In genomic region chr2:167264380-167264779, GRCh38 we compare ENCODE assay signal across 9 cellular contexts. TPM values are rescaled to one million over a fixed set of nuclear protein-coding genes. Genes with fewer than 3 reads are reported as not detected.
DNase-seq lines count a peak whose midpoint lies in the region; ATAC-seq and TF ChIP-seq lines count a peak whose summit lies in the region.
"Had no signal": no experiment of that assay in that cellular context is flagged by ENCODE, and none has a peak within 500 bp of the region (broad histone marks: within the 10 kb centered on the region; RNA-seq: fewer than 3 reads in every experiment).

No MANE protein-coding gene starts in this region.

- H3K27me3 ChIP-seq in MM.1S (replicated peaks; ENCODE audit: insufficient read depth, low read length) (no peaks in the 10 kb centered on the region), mesendoderm (ENCODE audit: insufficient read depth, low read length, poor library complexity) (no peaks in the 10 kb centered on the region), esophagus squamous epithelium (no peaks in the 10 kb centered on the region)

- no peaks in the 10 kb centered on the region for H3F3A ChIP-seq in MM.1S (ENCODE audit: insufficient read depth, low read length)

- no peaks in the 10 kb centered on the region for H3K9me2 ChIP-seq in MM.1S (replicated peaks; ENCODE audit: insufficient read depth, low read length)

- no peak overlapping the region for H3K4me3 ChIP-seq in MM.1S (ENCODE audit: low read length)
- H3K4me3 ChIP-seq in mesendoderm (ENCODE audit: low read length): no peak overlapping the region
- H3K4me3 ChIP-seq in esophagus squamous epithelium: no peak overlapping the region

- H3K4ac ChIP-seq in mesendoderm (ENCODE audit: low read depth, low read length): no peak overlapping the region

- no peak overlapping the region for H2BK5ac ChIP-seq in mesendoderm (ENCODE audit: low read length)

- no peak overlapping the region for H4K5ac ChIP-seq in mesendoderm (ENCODE audit: low read length)

- no peak overlapping the region for H2BK120ac ChIP-seq in mesendoderm (ENCODE audit: low read depth, low read length)

- no peaks in the 10 kb centered on the region for H3K79me2 ChIP-seq in MM.1S (ENCODE audit: low read length)
- no peaks in the 10 kb centered on the region for H3K79me2 ChIP-seq in mesendoderm (ENCODE audit: control insufficient read depth, insufficient read depth, low read length)

- intact Hi-C loops in esophagus squamous epithelium (cut with DNase I): no loop called here

- H3K27ac ChIP-seq in MM.1S (ENCODE audit: low read length) (no peak overlapping the region), mesendoderm (ENCODE audit: low read depth, low read length) (no peak overlapping the region), esophagus squamous epithelium (no peak overlapping the region)

- peak; percentile 17 for DNase-seq in ELF-1 (ENCODE audit: low read depth, low spot score)
- peak; percentile 15 for DNase-seq in MM.1S
- peak; percentile 3 to 63 for DNase-seq in T47D (ENCODE audit: low read depth in 1 of 2, low spot score in 1 of 2)
- peak; percentile 61 for DNase-seq in mesendoderm
- no peak for DNase-seq in activated CD4-positive, CD25-positive, alpha-beta regulatory T cell (lab: John Stamatoyannopoulos, UW)
- DNase-seq in esophagus squamous epithelium (lab: John Stamatoyannopoulos, UW): no peak
- DNase-seq: NK-92 treated with Interleukin-12 subunit alpha and Interleukin-12 subunit beta, amount 100 ng/mL, for 24 hours had no signal

- no peak overlapping the region for H2AK5ac ChIP-seq in mesendoderm (ENCODE audit: low read length)

- H4K20me1 ChIP-seq in MM.1S (ENCODE audit: insufficient read depth, low read length): no peaks in the 10 kb centered on the region

- H4K8ac ChIP-seq in mesendoderm (ENCODE audit: low read depth, low read length): no peak overlapping the region

- ATAC-seq in HG03571 (IDR thresholded peaks at IDR 0.05; ENCODE audit: unreplicated experiment) (no peak), HG03342 (IDR thresholded peaks at IDR 0.05; ENCODE audit: unreplicated experiment) (no peak)

- no peaks in the 10 kb centered on the region for H3K36me3 ChIP-seq in MM.1S (replicated peaks; ENCODE audit: insufficient read depth, low read length)
- no peaks in the 10 kb centered on the region for H3K36me3 ChIP-seq in mesendoderm (ENCODE audit: control insufficient read depth, insufficient read depth, low read length)
- no peaks in the 10 kb centered on the region for H3K36me3 ChIP-seq in esophagus squamous epithelium

- TF ChIP-seq POLR2A in esophagus squamous epithelium (IDR thresholded peaks at IDR 0.05): no peak

- no peaks in the 10 kb centered on the region for H3K79me1 ChIP-seq in mesendoderm (ENCODE audit: low read length)

- in situ Hi-C loops in T47D (cut with HindIII; ENCODE audit: low pct_unique_long_range_greater_than_20kb, low sequenced_read_pairs): no loop called here

- no peak overlapping the region for H2BK15ac ChIP-seq in mesendoderm (replicated peaks; ENCODE audit: low read depth)

- no CpG with 5 or more reads among the region's 5 CpGs for WGBS in mesendoderm (ENCODE audit: extremely low coverage, insufficient coverage, low lambda C conversion rate)
- 76 to 86% methylated on average over 5 of the region's 5 CpGs for WGBS in esophagus squamous epithelium, 2 donors

- H3K9ac ChIP-seq in MM.1S (ENCODE audit: low read length) (no peak overlapping the region), mesendoderm (ENCODE audit: low read length) (no peak overlapping the region)

- H3K4me1 ChIP-seq in MM.1S (ENCODE audit: low read length): no peaks in the 10 kb centered on the region
- H3K4me1 ChIP-seq in mesendoderm (ENCODE audit: control insufficient read depth, low read depth, low read length): no peaks in the 10 kb centered on the region
- H3K4me1 ChIP-seq in esophagus squamous epithelium: no peaks in the 10 kb centered on the region

- H3K9me3 ChIP-seq in MM.1S (replicated peaks; ENCODE audit: insufficient read depth, low read length) (no peaks in the 10 kb centered on the region), esophagus squamous epithelium (peaks cover 0 to 13% (median 0%) of the 10 kb centered on the region in 3 donors)

- H3K4me2 ChIP-seq in MM.1S (ENCODE audit: low read depth, low read length) (no peak overlapping the region), mesendoderm (ENCODE audit: low read length) (no peak overlapping the region)

- peak; percentile 43 for TF ChIP-seq CTCF in MM.1S (IDR thresholded peaks at IDR 0.05; ENCODE audit: low read length)
- TF ChIP-seq CTCF in esophagus squamous epithelium (IDR thresholded peaks at IDR 0.05): no peak

- H2AFZ ChIP-seq in MM.1S (ENCODE audit: low read length): no peak overlapping the region

- H3K18ac ChIP-seq in mesendoderm (ENCODE audit: low read length): no peak overlapping the region

- H3K56ac ChIP-seq in mesendoderm (ENCODE audit: low read length): no peak overlapping the region

- H3K23ac ChIP-seq in mesendoderm (ENCODE audit: low read length): no peak overlapping the region

RNA-seq across cellular contexts. Expression of gene B3GALT1, which starts 28.4 kb away (rescaled TPM):
- polyA plus RNA-seq in mesendoderm (2013, experiment 1 of 2): 4.5 TPM
- polyA plus RNA-seq in mesendoderm (2013, experiment 2 of 2): 4.8 TPM
- total RNA-seq in esophagus squamous epithelium: under 1 TPM in 2 of 4 donors, not detected in 2; 0.03 to 0.08 TPM

Comparison
In these comparisons a context has a peak if more than half of its experiments do, and no peak if none do; other contexts are left out.
1. DNase-seq: peak in ELF-1 (single experiment), MM.1S (single experiment), T47D (2 of 2) and mesendoderm (single experiment); none in activated CD4-positive, CD25-positive, alpha-beta regulatory T cell (0 of 4) and esophagus squamous epithelium (single experiment).